27 cellular contexts compared by ENCODE assay signal in the genomic region with DNA sequence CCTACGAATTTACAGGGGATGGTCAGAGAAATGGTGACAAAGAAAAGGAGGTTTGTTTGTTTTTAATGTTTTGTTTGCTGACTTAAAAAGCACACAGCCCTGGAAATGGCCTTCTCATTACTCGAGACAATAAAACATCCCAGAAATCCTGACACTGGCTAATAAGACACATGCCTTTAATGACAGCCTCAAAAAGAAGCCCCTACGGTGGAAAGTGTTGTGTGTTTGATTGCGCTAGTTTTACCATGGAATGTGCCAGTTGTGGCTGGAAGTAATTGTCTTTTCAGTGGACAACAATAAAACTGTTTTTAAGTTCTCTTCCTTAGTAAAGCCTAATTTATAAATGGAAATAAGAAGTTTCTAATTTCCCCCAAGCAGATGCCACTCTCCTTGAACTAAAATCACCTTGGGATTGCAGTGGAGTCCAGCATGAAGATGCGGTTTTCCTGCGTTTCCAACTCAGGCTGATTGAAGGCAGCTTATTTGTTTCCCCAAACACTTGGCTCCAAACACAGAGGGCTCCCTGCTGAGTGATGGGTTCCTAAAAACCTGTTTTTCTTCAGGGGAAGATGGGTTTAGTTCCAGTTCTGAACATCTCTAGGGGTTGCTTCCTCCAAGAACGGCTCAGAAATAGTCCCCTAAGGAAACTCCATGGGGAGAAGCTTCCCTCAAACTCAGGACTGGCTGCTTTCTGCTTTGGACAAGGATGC. TPM values are rescaled to one million over a fixed set of nuclear protein-coding genes. Genes with fewer than 3 reads are reported as not detected.
DNase-seq lines count a peak whose midpoint lies in the region; ATAC-seq and TF ChIP-seq lines count a peak whose summit lies in the region.
"Had no signal": no experiment of that assay in that cellular context is flagged by ENCODE, and none has a peak within 500 bp of the region (broad histone marks: within the 10 kb centered on the region; RNA-seq: fewer than 3 reads in every experiment).

No MANE protein-coding gene starts in this region.

- no peak overlapping the region for H3K4me3 Mint-ChIP-seq in activated CD8-positive, alpha-beta T cell treated with anti-CD3 and anti-CD28 coated beads for 36 hours
- H3K4me3 Mint-ChIP-seq in activated CD8-positive, alpha-beta T cell treated with anti-CD3 and anti-CD28 coated beads, Interleukin-2, amount 10 ng/mL, durations not matched to agents 7 days and 5 days = no peak overlapping the region
- H3K4me3 Mint-ChIP-seq in natural killer cell treated with Interleukin-12 subunit alpha and Interleukin-12 subunit beta and Interleukin-15 and Interleukin-18, amount 100 ng/mL, for 72 hours = peak overlapping the region; percentile 70
- H3K4me3 Mint-ChIP-seq: IgD-negative memory B cell, mesothelial cell of epicardium had no signal

- H3K36me3 ChIP-seq in HUES48 (ENCODE audit: control insufficient read depth, insufficient read depth, low read length) = no peaks in the 10 kb centered on the region
- H3K36me3 ChIP-seq in ectodermal cell (ENCODE audit: control insufficient read depth, insufficient read depth, low read length) = no peaks in the 10 kb centered on the region
- H3K36me3 ChIP-seq: left ventricle myocardium inferior, pancreas, SJSA1 had no signal

- no peak overlapping the region for H3K4me3 ChIP-seq in HUES48 (ENCODE audit: low read depth, low read length)
- no peak overlapping the region for H3K4me3 ChIP-seq in ectodermal cell (ENCODE audit: insufficient read depth, low read depth, low read length)
- H3K4me3 ChIP-seq: left ventricle myocardium inferior, pancreas, SJSA1 had no signal

- peaks cover 66% of the 10 kb centered on the region for H3K36me3 Mint-ChIP-seq in activated CD8-positive, alpha-beta T cell treated with anti-CD3 and anti-CD28 coated beads for 36 hours (ENCODE audit: low read depth)
- H3K36me3 Mint-ChIP-seq in activated CD8-positive, alpha-beta T cell treated with anti-CD3 and anti-CD28 coated beads, Interleukin-2, amount 10 ng/mL, durations not matched to agents 7 days and 5 days (ENCODE audit: low read depth) = peaks cover 64% of the 10 kb centered on the region
- H3K36me3 Mint-ChIP-seq in natural killer cell treated with Interleukin-12 subunit alpha and Interleukin-12 subunit beta and Interleukin-15 and Interleukin-18, amount 100 ng/mL, for 72 hours = peaks cover 5% of the 10 kb centered on the region
- H3K36me3 Mint-ChIP-seq: IgD-negative memory B cell, mesothelial cell of epicardium, naive B cell had no signal

- no peak overlapping the region for H3K9ac ChIP-seq in HUES48 (ENCODE audit: low read depth, low read length)

- POLR2A ChIA-PET in activated CD8-positive, alpha-beta T cell treated with anti-CD3 and anti-CD28 coated beads for 36 hours (lab: Charles Lee) = interaction anchor here (1.1 to 2.6 kb wide), 5 partner anchors 9 to 52 kb away, joined by 3 to 13 read pairs (median 5); no protein-coding TSS in a partner anchor
- POLR2A ChIA-PET in activated CD8-positive, alpha-beta T cell treated with anti-CD3 and anti-CD28 coated beads, Interleukin-2, amount 10 ng/mL, durations not matched to agents 7 days and 5 days (lab: Charles Lee) = interaction anchor here (0.9 kb wide), 1 partner anchor 17 kb away, joined by 3 read pairs; no protein-coding TSS in a partner anchor

- no peak for DNase-seq in activated CD8-positive, alpha-beta T cell treated with anti-CD3 and anti-CD28 coated beads for 36 hours
- DNase-seq in activated CD8-positive, alpha-beta T cell treated with anti-CD3 and anti-CD28 coated beads, Interleukin-2, amount 10 ng/mL, durations not matched to agents 7 days and 5 days = no peak
- DNase-seq in natural killer cell treated with Interleukin-12 subunit alpha and Interleukin-12 subunit beta and Interleukin-15 and Interleukin-18, amount 100 ng/mL, for 72 hours (ENCODE audit: low spot score) = no peak
- DNase-seq in LoVo (ENCODE audit: low spot score) (no peak), hippocampal formation (lab: John Stamatoyannopoulos, UW) (no peak), activated gamma-delta T cell treated with Interleukin-2 at 50 U/mL for 16 hours (no peak)
- DNase-seq: activated CD8-positive, alpha-beta memory T cell treated with anti-CD3 and anti-CD28 coated beads for 24 hours; central memory CD4-positive, alpha-beta T cell; dermis blood vessel endothelial cell; GDM1; H7; left ventricle myocardium inferior; naive B cell; NCI-H1092 treated with DMSO at 0.1 percent for 48 hours; NCI-H187 treated with DMSO at 0.1 percent for 48 hours; NCI-H2227 treated with DMSO at 0.1 percent for 48 hours; pancreas; stimulated activated CD4-positive, alpha-beta T cell treated with anti-CD3 and anti-CD28 coated beads, Interleukin-2, amount 100 ng/mL, for 48 hours; T-helper 1 cell; trophoblast cell had no signal

- H3K4me1 ChIP-seq in HUES48 (ENCODE audit: control insufficient read depth, insufficient read depth, low read length) (peaks cover 31% of the 10 kb centered on the region), ectodermal cell (ENCODE audit: control insufficient read depth, insufficient read depth, low read length) (peaks cover 45% of the 10 kb centered on the region)
- H3K4me1 ChIP-seq: pancreas, SJSA1 had no signal

- peak overlapping the region; percentile 8 for H3K27ac ChIP-seq in HUES48 (ENCODE audit: low read depth, low read length)
- H3K27ac ChIP-seq in ectodermal cell (ENCODE audit: insufficient read depth, low read depth, low read length, poor library complexity, severe bottlenecking) = peak overlapping the region; percentile 69
- H3K27ac ChIP-seq: left ventricle myocardium inferior, pancreas, SJSA1 had no signal

- WGBS in ectodermal cell, 2 experiments = 58 to 60% methylated on average over 7 of the region's 7 CpGs

- H3K27me3 ChIP-seq in HUES48 (ENCODE audit: control insufficient read depth, insufficient read depth, low read length) = no peaks in the 10 kb centered on the region; the same call in 1 of the 2 replicates
- H3K27me3 ChIP-seq in ectodermal cell (ENCODE audit: control insufficient read depth, insufficient read depth, low read length, poor library complexity, severe bottlenecking) = no peaks in the 10 kb centered on the region
- H3K27me3 ChIP-seq: pancreas, SJSA1 had no signal

- no peak for ATAC-seq in activated CD8-positive, alpha-beta T cell treated with anti-CD3 and anti-CD28 coated beads for 36 hours
- no peak for ATAC-seq in activated CD8-positive, alpha-beta T cell treated with anti-CD3 and anti-CD28 coated beads, Interleukin-2, amount 10 ng/mL, durations not matched to agents 7 days and 5 days
- ATAC-seq in natural killer cell treated with Interleukin-12 subunit alpha and Interleukin-12 subunit beta and Interleukin-15 and Interleukin-18, amount 100 ng/mL, for 72 hours = no peak
- ATAC-seq: activated CD4-positive, CD25-positive, alpha-beta regulatory T cell treated with anti-CD3 and anti-CD28 coated beads, Interleukin-2, amount 50 U/mL, for 24 hours; pancreas had no signal

- H3K9me3 ChIP-seq in HUES48 (ENCODE audit: control insufficient read depth, insufficient read depth, low read length) (no peaks in the 10 kb centered on the region), ectodermal cell (ENCODE audit: control insufficient read depth, low read length) (no peaks in the 10 kb centered on the region)
- H3K9me3 ChIP-seq: left ventricle myocardium inferior, pancreas, SJSA1 had no signal

- TF ChIP-seq CTCF in activated CD8-positive, alpha-beta T cell treated with anti-CD3 and anti-CD28 coated beads for 36 hours (IDR thresholded peaks at IDR 0.05) = no peak

- no peaks in the 10 kb centered on the region for H3K27me3 Mint-ChIP-seq in activated CD8-positive, alpha-beta T cell treated with anti-CD3 and anti-CD28 coated beads for 36 hours
- H3K27me3 Mint-ChIP-seq in activated CD8-positive, alpha-beta T cell treated with anti-CD3 and anti-CD28 coated beads, Interleukin-2, amount 10 ng/mL, durations not matched to agents 7 days and 5 days (ENCODE audit: low read depth) = no peaks in the 10 kb centered on the region
- H3K27me3 Mint-ChIP-seq in natural killer cell treated with Interleukin-12 subunit alpha and Interleukin-12 subunit beta and Interleukin-15 and Interleukin-18, amount 100 ng/mL, for 72 hours = no peaks in the 10 kb centered on the region

- H3K27ac Mint-ChIP-seq in activated CD8-positive, alpha-beta T cell treated with anti-CD3 and anti-CD28 coated beads for 36 hours = peak overlapping the region; percentile 68
- H3K27ac Mint-ChIP-seq in activated CD8-positive, alpha-beta T cell treated with anti-CD3 and anti-CD28 coated beads, Interleukin-2, amount 10 ng/mL, durations not matched to agents 7 days and 5 days = no peak overlapping the region
- peak overlapping the region; percentile 85 to 98 for H3K27ac Mint-ChIP-seq in natural killer cell treated with Interleukin-12 subunit alpha and Interleukin-12 subunit beta and Interleukin-15 and Interleukin-18, amount 100 ng/mL, for 72 hours
- H3K27ac Mint-ChIP-seq: mesothelial cell of epicardium had no signal

- CTCF ChIA-PET in activated CD8-positive, alpha-beta T cell treated with anti-CD3 and anti-CD28 coated beads for 36 hours (lab: Charles Lee) = interaction anchor here (0.7 to 1.3 kb wide), 4 partner anchors 9 to 36 kb away, joined by 3 to 5 read pairs (median 3); no protein-coding TSS in a partner anchor
- CTCF ChIA-PET in activated CD8-positive, alpha-beta T cell treated with anti-CD3 and anti-CD28 coated beads, Interleukin-2, amount 10 ng/mL, durations not matched to agents 7 days and 5 days (lab: Charles Lee) = interaction anchor here (0.8 to 5.3 kb wide), 3 partner anchors 7 to 69 kb away, joined by 4 to 26 read pairs (median 5); a partner anchor contains a TSS

- H3K9me3 Mint-ChIP-seq in activated CD8-positive, alpha-beta T cell treated with anti-CD3 and anti-CD28 coated beads for 36 hours = no peaks in the 10 kb centered on the region
- no peaks in the 10 kb centered on the region for H3K9me3 Mint-ChIP-seq in activated CD8-positive, alpha-beta T cell treated with anti-CD3 and anti-CD28 coated beads, Interleukin-2, amount 10 ng/mL, durations not matched to agents 7 days and 5 days (ENCODE audit: insufficient read depth)
- no peaks in the 10 kb centered on the region for H3K9me3 Mint-ChIP-seq in natural killer cell treated with Interleukin-12 subunit alpha and Interleukin-12 subunit beta and Interleukin-15 and Interleukin-18, amount 100 ng/mL, for 72 hours
- H3K9me3 Mint-ChIP-seq: IgD-negative memory B cell, mesothelial cell of epicardium, naive B cell had no signal

- peaks cover 79% of the 10 kb centered on the region for H3K4me1 Mint-ChIP-seq in activated CD8-positive, alpha-beta T cell treated with anti-CD3 and anti-CD28 coated beads for 36 hours (ENCODE audit: low read depth)
- H3K4me1 Mint-ChIP-seq in activated CD8-positive, alpha-beta T cell treated with anti-CD3 and anti-CD28 coated beads, Interleukin-2, amount 10 ng/mL, durations not matched to agents 7 days and 5 days (ENCODE audit: low read depth) = peaks cover 55% of the 10 kb centered on the region
- peaks cover 41 to 43% of the 10 kb centered on the region in 2 donors for H3K4me1 Mint-ChIP-seq in natural killer cell treated with Interleukin-12 subunit alpha and Interleukin-12 subunit beta and Interleukin-15 and Interleukin-18, amount 100 ng/mL, for 72 hours (ENCODE audit: low read depth in 2 of 2)
- H3K4me1 Mint-ChIP-seq: IgD-negative memory B cell, naive B cell had no signal

- intact Hi-C loops in activated CD8-positive, alpha-beta T cell treated with anti-CD3 and anti-CD28 coated beads for 36 hours (cut with micrococcal nuclease) = no loop called here

RNA-seq across cellular contexts. Expression of a gene that starts 54.3 kb away (rescaled TPM):
- total RNA-seq in activated CD8-positive, alpha-beta T cell treated with anti-CD3 and anti-CD28 coated beads for 36 hours = 100 to 1,000 TPM; 224 to 229 TPM
- total RNA-seq in activated CD8-positive, alpha-beta T cell treated with anti-CD3 and anti-CD28 coated beads, Interleukin-2, amount 10 ng/mL, durations not matched to agents 7 days and 5 days = 100 to 1,000 TPM; 243 to 251 TPM
- 3.5 TPM for polyA plus RNA-seq in ectodermal cell (2013, experiment 1 of 4)
- polyA plus RNA-seq in ectodermal cell (2013, experiment 2 of 4) = 1.7 TPM
- polyA plus RNA-seq in ectodermal cell (2013, experiment 3 of 4) = 1.2 TPM
- polyA plus RNA-seq in ectodermal cell (2013, experiment 4 of 4) = 1.2 TPM
- total RNA-seq in natural killer cell treated with Interleukin-12 subunit alpha and Interleukin-12 subunit beta and Interleukin-15 and Interleukin-18, amount 100 ng/mL, for 72 hours = 100 to 1,000 TPM; 169 to 384 TPM
- total RNA-seq: dermis blood vessel endothelial cell, fibroblast of lung, SJSA1 had no signal
- polyA plus RNA-seq: fibroblast of lung had no signal
